In genomic region chr10:76394707-76395042, GRCh38 we compare ENCODE assay signal across 15 cellular contexts.
DNase-seq lines count a peak whose midpoint lies in the region; ATAC-seq, FAIRE-seq and TF ChIP-seq lines count a peak whose summit lies in the region.
"Had no signal": no experiment of that assay in that cellular context is flagged by ENCODE, and none has a peak within 500 bp of the region (broad histone marks: within the 10 kb centered on the region; RNA-seq: fewer than 3 reads in every experiment).

No MANE protein-coding gene starts in this region.

- ATAC-seq in Right ventricle myocardium superior (ENCODE audit: poor library complexity) (no peak), HG02678 (IDR thresholded peaks at IDR 0.05; ENCODE audit: unreplicated experiment) (no peak)
- ATAC-seq in CD8-positive, alpha-beta T cell, result no peak

- H3K79me2 ChIP-seq in osteoblast (ENCODE audit: insufficient read depth, low read length), result no peaks in the 10 kb centered on the region

- CTCF ChIA-PET in CD8-positive, alpha-beta T cell (lab: Charles Lee), result no interaction called here

- peak overlapping the region; percentile 70 to 76 for H3K27ac ChIP-seq in right atrium auricular region
- peak overlapping the region; percentile 12 for H3K27ac ChIP-seq in osteoblast (ENCODE audit: low read depth, low read length)
- no peak overlapping the region for H3K27ac ChIP-seq in CD8-positive, alpha-beta T cell (ENCODE audit: low read depth, low read length)
- H3K27ac ChIP-seq: BLaER1 had no signal

- no peak overlapping the region for H3K27ac Mint-ChIP-seq in CD8-positive, alpha-beta T cell

- H4K20me1 ChIP-seq in osteoblast (ENCODE audit: insufficient read depth, low read length), result no peaks in the 10 kb centered on the region
- H4K20me1 ChIP-seq: BLaER1 had no signal

- no peaks in the 10 kb centered on the region for H3K9me3 Mint-ChIP-seq in CD8-positive, alpha-beta T cell

- DNase-seq in right atrium auricular region (ENCODE audit: low spot score) (no peak), Right ventricle myocardium superior (no peak), bronchial epithelial cell (ENCODE audit: low read depth) (peak; percentile 21), osteoblast (ENCODE audit: insufficient read length, low spot score, missing footprints) (no peak), MV-4-11 (lab: John Stamatoyannopoulos, UW) (no peak)
- no peak for DNase-seq in CD8-positive, alpha-beta T cell
- DNase-seq: 8988T, AML-193, DMS53, GF-D8 had no signal

- TF ChIP-seq CTCF in right atrium auricular region (IDR thresholded peaks at IDR 0.05) (no peak), bronchial epithelial cell (IDR thresholded peaks at IDR 0.05; ENCODE audit: insufficient read depth, low read length, severe bottlenecking) (no peak), osteoblast (IDR thresholded peaks at IDR 0.05; ENCODE audit: extremely low read depth, low read depth, low read length) (no peak)
- TF ChIP-seq CTCF in CD8-positive, alpha-beta T cell (IDR thresholded peaks at IDR 0.05), result no peak

- H3K4me3 ChIP-seq in right atrium auricular region, result no peak overlapping the region
- H3K4me3 ChIP-seq in bronchial epithelial cell (ENCODE audit: low read depth, low read length), result no peak overlapping the region
- H3K4me3 ChIP-seq in osteoblast (ENCODE audit: insufficient read depth, low read length), result no peak overlapping the region
- H3K4me3 ChIP-seq in CD8-positive, alpha-beta T cell (ENCODE audit: low read depth, low read length), result no peak overlapping the region
- H3K4me3 ChIP-seq: BLaER1, HAP-1 had no signal

- peaks cover 0 to 54% of the 10 kb centered on the region in 2 donors for H3K4me1 ChIP-seq in right atrium auricular region
- H3K4me1 ChIP-seq in osteoblast (ENCODE audit: insufficient read depth, low read length), result peaks cover 54% of the 10 kb centered on the region
- no peaks in the 10 kb centered on the region for H3K4me1 ChIP-seq in CD8-positive, alpha-beta T cell (ENCODE audit: insufficient read depth, low read length)
- H3K4me1 ChIP-seq: BLaER1, HAP-1 had no signal

- intact Hi-C loops in Right ventricle myocardium superior (cut with DNase I), result no loop called here
- intact Hi-C loops in CD8-positive, alpha-beta T cell (cut with DNase I, micrococcal nuclease), result no loop called here

- no peak overlapping the region for H3K4me3 Mint-ChIP-seq in CD8-positive, alpha-beta T cell

- no peaks in the 10 kb centered on the region for H3K27me3 ChIP-seq in right atrium auricular region
- H3K27me3 ChIP-seq in bronchial epithelial cell (ENCODE audit: control insufficient read depth, insufficient read depth, low read length), result no peaks in the 10 kb centered on the region
- H3K27me3 ChIP-seq in osteoblast (ENCODE audit: insufficient read depth, low read length), result no peaks in the 10 kb centered on the region
- H3K27me3 ChIP-seq in CD8-positive, alpha-beta T cell (ENCODE audit: insufficient read depth, low read length), result no peaks in the 10 kb centered on the region
- H3K27me3 ChIP-seq: BLaER1 had no signal

- POLR2A ChIA-PET in CD8-positive, alpha-beta T cell (lab: Charles Lee), result no interaction called here

- H3K36me3 Mint-ChIP-seq in CD8-positive, alpha-beta T cell, result no peaks in the 10 kb centered on the region

- no peaks in the 10 kb centered on the region for H3K36me3 ChIP-seq in right atrium auricular region
- no peaks in the 10 kb centered on the region for H3K36me3 ChIP-seq in bronchial epithelial cell (ENCODE audit: control insufficient read depth, insufficient read depth, low read length)
- no peaks in the 10 kb centered on the region for H3K36me3 ChIP-seq in osteoblast (ENCODE audit: insufficient read depth, low read length)
- no peaks in the 10 kb centered on the region for H3K36me3 ChIP-seq in CD8-positive, alpha-beta T cell (ENCODE audit: insufficient read depth, low read length)
- H3K36me3 ChIP-seq: BLaER1, HAP-1 had no signal

- H3K27me3 Mint-ChIP-seq in CD8-positive, alpha-beta T cell (ENCODE audit: low read depth), result no peaks in the 10 kb centered on the region

- no peak for FAIRE-seq in bronchial epithelial cell (lab: Jason Lieb, UNC)
- FAIRE-seq: GM19239, H1 had no signal

- H2AFZ ChIP-seq in osteoblast (ENCODE audit: low read length), result no peak overlapping the region

- H3K4me2 ChIP-seq in osteoblast (ENCODE audit: insufficient read depth, low read length), result no peak overlapping the region
- H3K4me2 ChIP-seq: BLaER1 had no signal

- H3K4me1 Mint-ChIP-seq in CD8-positive, alpha-beta T cell (ENCODE audit: low read depth), result no peaks in the 10 kb centered on the region

- H3K9me3 ChIP-seq in right atrium auricular region, result no peaks in the 10 kb centered on the region
- no peaks in the 10 kb centered on the region for H3K9me3 ChIP-seq in osteoblast (ENCODE audit: low read depth, low read length)
- no peaks in the 10 kb centered on the region for H3K9me3 ChIP-seq in CD8-positive, alpha-beta T cell (ENCODE audit: low read length)
- H3K9me3 ChIP-seq: BLaER1, HAP-1 had no signal
